In genomic region chr4:54268151-54268550, GRCh38 we compare ENCODE assay signal across 20 cellular contexts. TPM values are rescaled to one million over a fixed set of nuclear protein-coding genes. Genes with fewer than 3 reads are reported as not detected.
DNase-seq lines count a peak whose midpoint lies in the region; TF ChIP-seq lines count a peak whose summit lies in the region.
"Had no signal": no experiment of that assay in that cellular context is flagged by ENCODE, and none has a peak within 500 bp of the region (broad histone marks: within the 10 kb centered on the region; RNA-seq: fewer than 3 reads in every experiment).

No MANE protein-coding gene starts in this region.

- no peaks in the 10 kb centered on the region for H3K36me3 Mint-ChIP-seq in MCF 10A (ENCODE audit: insufficient read depth, unreplicated experiment)
- H3K36me3 Mint-ChIP-seq: CD4-positive, CD25-positive, alpha-beta regulatory T cell had no signal

- no peak overlapping the region for H3K9ac ChIP-seq in adipocyte (ENCODE audit: low read length)

- H3K9me3 ChIP-seq in breast epithelium (no peaks in the 10 kb centered on the region), adipocyte (ENCODE audit: control insufficient read depth, low read length) (no peaks in the 10 kb centered on the region), osteoblast (ENCODE audit: low read depth, low read length) (no peaks in the 10 kb centered on the region), PC-9 (ENCODE audit: insufficient read depth, low read depth) (no peaks in the 10 kb centered on the region)
- H3K9me3 ChIP-seq: Peyer's patch had no signal

- H4K20me1 ChIP-seq in osteoblast (ENCODE audit: insufficient read depth, low read length) (peaks cover 34% of the 10 kb centered on the region), PC-9 (ENCODE audit: insufficient read depth) (no peaks in the 10 kb centered on the region)

- H3K27me3 ChIP-seq in breast epithelium (no peaks in the 10 kb centered on the region), adipocyte (replicated peaks; ENCODE audit: control insufficient read depth, insufficient read depth, low read length) (no peaks in the 10 kb centered on the region), osteoblast (ENCODE audit: insufficient read depth, low read length) (no peaks in the 10 kb centered on the region), PC-9 (ENCODE audit: insufficient read depth, low read depth) (no peaks in the 10 kb centered on the region)
- H3K27me3 ChIP-seq: Peyer's patch had no signal

- H3K4me2 ChIP-seq in osteoblast (ENCODE audit: insufficient read depth, low read length) (no peak overlapping the region), PC-9 (no peak overlapping the region)

- intact Hi-C loops in MCF 10A (cut with micrococcal nuclease): no loop called here
- intact Hi-C loops in breast epithelium (cut with DNase I; ENCODE audit: low total_unique reads): no loop called here
- intact Hi-C loops in PC-9 (cut with micrococcal nuclease; ENCODE audit: unreplicated experiment): no loop called here

- CTCF ChIA-PET in MCF 10A (lab: Yijun Ruan, JAX) (no interaction called here), PC-9 (lab: Charles Lee) (no interaction called here)

- H3F3A ChIP-seq in PC-9 (ENCODE audit: insufficient read depth, low read depth): no peaks in the 10 kb centered on the region

- H3K4me3 ChIP-seq in breast epithelium: no peak overlapping the region
- no peak overlapping the region for H3K4me3 ChIP-seq in adipocyte (ENCODE audit: low read length)
- H3K4me3 ChIP-seq in osteoblast (ENCODE audit: insufficient read depth, low read length): no peak overlapping the region
- H3K4me3 ChIP-seq in PC-9: no peak overlapping the region
- H3K4me3 ChIP-seq: Peyer's patch had no signal

- H3K36me3 ChIP-seq in breast epithelium (no peaks in the 10 kb centered on the region), adipocyte (ENCODE audit: control insufficient read depth, insufficient read depth, low read length, severe bottlenecking) (peaks cover 94% of the 10 kb centered on the region), osteoblast (ENCODE audit: insufficient read depth, low read length) (peaks cover 94% of the 10 kb centered on the region), PC-9 (ENCODE audit: low read depth) (no peaks in the 10 kb centered on the region)
- H3K36me3 ChIP-seq: Peyer's patch had no signal

- H2AFZ ChIP-seq in osteoblast (ENCODE audit: low read length): no peak overlapping the region
- no peak overlapping the region for H2AFZ ChIP-seq in PC-9

- TF ChIP-seq CTCF in MCF 10A (IDR thresholded peaks at IDR 0.05; ENCODE audit: unreplicated experiment) (no peak), breast epithelium (IDR thresholded peaks at IDR 0.05) (no peak), osteoblast (IDR thresholded peaks at IDR 0.05; ENCODE audit: extremely low read depth, low read depth, low read length) (no peak), PC-9 (conservative IDR thresholded peaks at IDR 0.05) (no peak)

- H3K79me2 ChIP-seq in osteoblast (ENCODE audit: insufficient read depth, low read length): peaks cover 30% of the 10 kb centered on the region
- no peaks in the 10 kb centered on the region for H3K79me2 ChIP-seq in PC-9 (ENCODE audit: low read depth)

- no peak overlapping the region for H3K4me3 Mint-ChIP-seq in MCF 10A (ENCODE audit: unreplicated experiment)
- H3K4me3 Mint-ChIP-seq: CD4-positive, CD25-positive, alpha-beta regulatory T cell had no signal

- peaks cover 7% of the 10 kb centered on the region for H3K9me3 Mint-ChIP-seq in MCF 10A (ENCODE audit: unreplicated experiment)

- TF ChIP-seq POLR2A in breast epithelium (IDR thresholded peaks at IDR 0.05): no peak

- H3K4me1 Mint-ChIP-seq in MCF 10A (ENCODE audit: insufficient read depth, unreplicated experiment): peaks cover 14% of the 10 kb centered on the region
- H3K4me1 Mint-ChIP-seq: CD4-positive, CD25-positive, alpha-beta regulatory T cell had no signal

- DNase-seq in MCF 10A (ENCODE audit: unreplicated experiment) (peak; percentile 32), breast epithelium (ENCODE audit: low spot score in 2 of 2) (no peak), adipocyte (ENCODE audit: low read depth) (peak; percentile 63), fibroblast of gingiva (ENCODE audit: low read depth) (peak; percentile 50), osteoblast (ENCODE audit: insufficient read length, low spot score, missing footprints) (no peak), PC-9 (no peak)
- DNase-seq in effector CD8-positive, alpha-beta T cell (lab: John Stamatoyannopoulos, UW): no peak
- no peak for DNase-seq in activated CD8-positive, alpha-beta memory T cell treated with anti-CD3 and anti-CD28 coated beads, Interleukin-2, amount 50 U/mL, for 4 hours
- DNase-seq: AML-193; Calu3; CD4-positive, CD25-positive, alpha-beta regulatory T cell; GDM1; NCI-H1417; NCI-H1930; NCI-H2171; NCI-H510A; NCI-H82; Peyer's patch; SHP77 treated with DMSO at 0.1 percent for 48 hours had no signal

- no peaks in the 10 kb centered on the region for H3K4me1 ChIP-seq in breast epithelium
- H3K4me1 ChIP-seq in adipocyte (ENCODE audit: control insufficient read depth, insufficient read depth, low read length): peaks cover 37% of the 10 kb centered on the region
- H3K4me1 ChIP-seq in osteoblast (ENCODE audit: insufficient read depth, low read length): peaks cover 10% of the 10 kb centered on the region
- no peaks in the 10 kb centered on the region for H3K4me1 ChIP-seq in PC-9 (replicated peaks; ENCODE audit: insufficient read depth)
- H3K4me1 ChIP-seq: Peyer's patch had no signal

- no peak overlapping the region for H3K27ac Mint-ChIP-seq in MCF 10A (ENCODE audit: low read depth, unreplicated experiment)
- H3K27ac Mint-ChIP-seq: CD4-positive, CD25-positive, alpha-beta regulatory T cell had no signal

- BruUV-seq in MCF 10A (replicated peaks; lab: Mats Ljungman, UMichigan) (no TSS peak), PC-9 (replicated peaks; lab: Mats Ljungman, UMichigan) (no TSS peak)

- no peaks in the 10 kb centered on the region for H3K27me3 Mint-ChIP-seq in MCF 10A (ENCODE audit: insufficient read depth, unreplicated experiment)
- H3K27me3 Mint-ChIP-seq: CD4-positive, CD25-positive, alpha-beta regulatory T cell had no signal

- peak overlapping the region in 1 of 2 donors; percentile 10 for H3K27ac ChIP-seq in breast epithelium
- H3K27ac ChIP-seq in osteoblast (ENCODE audit: low read depth, low read length): peak overlapping the region; percentile 20
- H3K27ac ChIP-seq in PC-9: no peak overlapping the region
- H3K27ac ChIP-seq: 22Rv1, Peyer's patch had no signal

- no peaks in the 10 kb centered on the region for H3K9me2 ChIP-seq in PC-9 (ENCODE audit: insufficient read depth)

- POLR2A ChIA-PET in MCF 10A (lab: Yijun Ruan, JAX) (no interaction called here), PC-9 (lab: Charles Lee; ENCODE audit: unreplicated experiment) (no interaction called here)

RNA-seq across cellular contexts. Expression of gene PDGFRA, which starts 39.1 kb away (rescaled TPM):
- total RNA-seq in MCF 10A (2022): not detected in 2 replicates
- total RNA-seq in breast epithelium: 100 to 1,000 TPM; 125 to 154 (median 130) TPM
- 316 and 373 TPM in 2 replicates for total RNA-seq in osteoblast
- not detected in 2 replicates for total RNA-seq in PC-9 (2021)
- total RNA-seq: Calu3; CD4-positive, CD25-positive, alpha-beta regulatory T cell had no signal

Comparison
In these comparisons a context has a peak if more than half of its experiments do, and no peak if none do; other contexts are left out.
1. DNase-seq: peak in MCF 10A (single experiment), adipocyte (single experiment) and fibroblast of gingiva (single experiment); none in breast epithelium (0 of 2), osteoblast (single experiment), effector CD8-positive, alpha-beta T cell (single experiment), activated CD8-positive, alpha-beta memory T cell treated with anti-CD3 and anti-CD28 coated beads, Interleukin-2, amount 50 U/mL, for 4 hours (single experiment) and PC-9 (0 of 2).
2. RNA of gene PDGFRA, which starts 39.1 kb away (total RNA-seq): 316 to 373 TPM in osteoblast and 125 to 154 TPM in breast epithelium; not detected in MCF 10A and not detected in PC-9; every median in the first group is over 100 times any median in the second.